In genomic region chr20:16028923-16029322, GRCh38 we compare ENCODE assay signal across 18 cellular contexts.
A peak's percentile ranks its signal among the peaks of the same experiment; 100 is the strongest.
DNase-seq lines count a peak whose midpoint lies in the region; ATAC-seq and TF ChIP-seq lines count a peak whose summit lies in the region.
"Had no signal": no experiment of that assay in that cellular context is flagged by ENCODE, and none has a peak within 500 bp of the region (broad histone marks: within the 10 kb centered on the region; RNA-seq: fewer than 3 reads in every experiment).

No MANE protein-coding gene starts in this region.

- no peaks in the 10 kb centered on the region for H3K4me1 ChIP-seq in HAP-1
- H3K4me1 ChIP-seq: psoas muscle, suprapubic skin had no signal

- H3K36me3 Mint-ChIP-seq in glutamatergic neuron (ENCODE audit: unreplicated experiment) = no peaks in the 10 kb centered on the region
- H3K36me3 Mint-ChIP-seq in activated T-helper 1 cell treated with anti-CD3 and anti-CD28 coated beads, Interleukin-12 subunit alpha, Interleukin-12 subunit beta, Interleukin-2, Interleukin-4 antibody, amounts not matched to agents 30 ng/mL and 10 ng/mL and 1 ng/mL, durations not matched to agents 14 hours and 24 hours and 36 hours (ENCODE audit: low read depth) = no peaks in the 10 kb centered on the region

- H3K27me3 Mint-ChIP-seq in glutamatergic neuron (ENCODE audit: unreplicated experiment) = peaks cover 4% of the 10 kb centered on the region
- no peaks in the 10 kb centered on the region for H3K27me3 Mint-ChIP-seq in activated T-helper 1 cell treated with anti-CD3 and anti-CD28 coated beads, Interleukin-12 subunit alpha, Interleukin-12 subunit beta, Interleukin-2, Interleukin-4 antibody, amounts not matched to agents 30 ng/mL and 10 ng/mL and 1 ng/mL, durations not matched to agents 14 hours and 24 hours and 36 hours (ENCODE audit: insufficient read depth)
- H3K27me3 Mint-ChIP-seq: activated T-helper 17 cell treated with anti-CD3 and anti-CD28 coated beads, Interleukin-2, amount 50 U/mL, for 72 hours had no signal

- H3K9me3 ChIP-seq in HAP-1 = no peaks in the 10 kb centered on the region
- H3K9me3 ChIP-seq: psoas muscle, suprapubic skin had no signal

- H3K27me3 ChIP-seq in HAP-1 (ENCODE audit: low read depth) = no peaks in the 10 kb centered on the region

- H3K9me3 Mint-ChIP-seq in glutamatergic neuron (ENCODE audit: unreplicated experiment) = no peaks in the 10 kb centered on the region
- H3K9me3 Mint-ChIP-seq in activated T-helper 1 cell treated with anti-CD3 and anti-CD28 coated beads, Interleukin-12 subunit alpha, Interleukin-12 subunit beta, Interleukin-2, Interleukin-4 antibody, amounts not matched to agents 30 ng/mL and 10 ng/mL and 1 ng/mL, durations not matched to agents 14 hours and 24 hours and 36 hours = peaks cover 5% of the 10 kb centered on the region

- H3K36me3 ChIP-seq in HAP-1 (replicated peaks) = no peaks in the 10 kb centered on the region
- H3K36me3 ChIP-seq: suprapubic skin had no signal

- ATAC-seq in GM18867 (IDR thresholded peaks at IDR 0.05; ENCODE audit: unreplicated experiment) (peak; percentile 96), GM21529 (IDR thresholded peaks at IDR 0.05; ENCODE audit: unreplicated experiment) (peak; percentile 63), HG03354 (IDR thresholded peaks at IDR 0.05; ENCODE audit: poor library complexity, severe bottlenecking, unreplicated experiment) (peak; percentile 86), HG03045 (IDR thresholded peaks at IDR 0.05; ENCODE audit: unreplicated experiment) (no peak)
- ATAC-seq: activated T-helper 17 cell treated with anti-CD3 and anti-CD28 coated beads, Interleukin-2, amount 50 U/mL, for 72 hours; left cardiac atrium; psoas muscle; SK-N-SH treated with all-trans-retinoic acid at 6 μM for 48 hours had no signal

- no peak overlapping the region for H3K4me3 ChIP-seq in HAP-1
- H3K4me3 ChIP-seq: psoas muscle, suprapubic skin had no signal

- H3K4me3 Mint-ChIP-seq in glutamatergic neuron (ENCODE audit: unreplicated experiment) = no peak overlapping the region
- H3K4me3 Mint-ChIP-seq in activated T-helper 1 cell treated with anti-CD3 and anti-CD28 coated beads, Interleukin-12 subunit alpha, Interleukin-12 subunit beta, Interleukin-2, Interleukin-4 antibody, amounts not matched to agents 30 ng/mL and 10 ng/mL and 1 ng/mL, durations not matched to agents 14 hours and 24 hours and 36 hours = no peak overlapping the region
- H3K4me3 Mint-ChIP-seq: activated T-helper 17 cell treated with anti-CD3 and anti-CD28 coated beads, Interleukin-2, amount 50 U/mL, for 72 hours had no signal

- peaks cover 31% of the 10 kb centered on the region for H3K4me1 Mint-ChIP-seq in glutamatergic neuron (ENCODE audit: low read depth, unreplicated experiment)
- no peaks in the 10 kb centered on the region for H3K4me1 Mint-ChIP-seq in activated T-helper 1 cell treated with anti-CD3 and anti-CD28 coated beads, Interleukin-12 subunit alpha, Interleukin-12 subunit beta, Interleukin-2, Interleukin-4 antibody, amounts not matched to agents 30 ng/mL and 10 ng/mL and 1 ng/mL, durations not matched to agents 14 hours and 24 hours and 36 hours (ENCODE audit: low read depth)
- H3K4me1 Mint-ChIP-seq: activated T-helper 17 cell treated with anti-CD3 and anti-CD28 coated beads, Interleukin-2, amount 50 U/mL, for 72 hours had no signal

- peak overlapping the region; percentile 48 for H3K27ac Mint-ChIP-seq in glutamatergic neuron (ENCODE audit: unreplicated experiment)
- H3K27ac Mint-ChIP-seq in activated T-helper 1 cell treated with anti-CD3 and anti-CD28 coated beads, Interleukin-12 subunit alpha, Interleukin-12 subunit beta, Interleukin-2, Interleukin-4 antibody, amounts not matched to agents 30 ng/mL and 10 ng/mL and 1 ng/mL, durations not matched to agents 14 hours and 24 hours and 36 hours = no peak overlapping the region
- H3K27ac Mint-ChIP-seq: activated T-helper 17 cell treated with anti-CD3 and anti-CD28 coated beads, Interleukin-2, amount 50 U/mL, for 72 hours had no signal

- in situ Hi-C loops in HAP-1 (cut with MboI; ENCODE audit: low sequenced_read_pairs) = no loop called here

- intact Hi-C loops in activated T-helper 1 cell treated with anti-CD3 and anti-CD28 coated beads, Interleukin-12 subunit alpha, Interleukin-12 subunit beta, Interleukin-2, Interleukin-4 antibody, amounts not matched to agents 30 ng/mL and 10 ng/mL and 1 ng/mL, durations not matched to agents 14 hours and 24 hours and 36 hours (cut with micrococcal nuclease) = no loop called here

- TF ChIP-seq CTCF in glutamatergic neuron (IDR thresholded peaks at IDR 0.05; ENCODE audit: partially characterized antibody, unreplicated experiment) = no peak

- DNase-seq in glutamatergic neuron (no peak), AML-193 (lab: John Stamatoyannopoulos, UW) (no peak), HAP-1 (ENCODE audit: low spot score in 2 of 2) (no peak)
- DNase-seq in activated T-helper 1 cell treated with anti-CD3 and anti-CD28 coated beads, Interleukin-12 subunit alpha, Interleukin-12 subunit beta, Interleukin-2, Interleukin-4 antibody, amounts not matched to agents 30 ng/mL and 10 ng/mL and 1 ng/mL, durations not matched to agents 14 hours and 24 hours and 36 hours (ENCODE audit: low spot score) = no peak
- DNase-seq: activated CD4-positive, alpha-beta T cell treated with anti-CD3 and anti-CD28 coated beads for 1 hour; left cardiac atrium; NCI-H1417; psoas muscle; small intestine; stimulated activated CD4-positive, alpha-beta T cell treated with anti-CD3 and anti-CD28 coated beads, Interleukin-4, amount 100 ng/mL, for 24 hours; T1000 had no signal
